Comparison of ENCODE assay signal across 8 cellular contexts in the genomic region with DNA sequence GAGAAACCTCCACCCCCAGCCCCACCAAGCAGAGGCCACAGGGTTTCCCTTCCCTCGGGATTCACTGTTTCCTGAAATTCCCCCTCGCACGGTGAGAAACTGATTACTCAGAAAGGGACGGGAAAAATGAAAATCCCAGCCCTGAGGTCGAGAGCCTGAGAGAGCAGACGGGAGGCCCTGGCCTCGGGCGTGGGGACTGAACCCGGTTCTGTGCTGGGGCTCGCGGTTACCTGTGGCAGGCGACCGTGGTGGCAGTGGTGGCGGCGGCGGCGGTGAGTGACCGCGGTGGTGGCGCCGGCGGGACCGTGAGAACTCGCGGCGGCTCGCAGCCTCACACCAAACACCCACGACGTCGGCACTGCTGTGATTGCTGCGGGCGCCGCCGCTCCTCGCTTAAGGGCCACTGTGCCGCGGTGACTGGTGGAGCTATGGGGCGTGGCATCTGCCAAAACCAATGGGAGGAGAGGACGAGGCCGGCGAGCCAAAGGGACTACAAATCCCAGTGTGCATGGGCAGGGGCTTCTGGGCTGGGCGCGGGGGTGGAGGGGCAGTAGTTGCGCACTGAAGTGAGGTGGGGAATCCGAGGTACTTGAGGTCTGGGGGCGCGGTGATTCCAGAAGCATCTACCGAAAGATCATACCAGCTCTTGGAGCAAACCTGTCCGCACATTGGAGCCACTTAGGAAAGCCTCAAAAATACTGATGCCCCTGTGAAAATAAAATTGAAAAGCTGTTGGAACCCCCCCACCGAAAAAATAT. TPM values are rescaled to one million over a fixed set of nuclear protein-coding genes. Genes with fewer than 3 reads are reported as not detected.
A peak's percentile ranks its signal among the peaks of the same experiment; 100 is the strongest.
DNase-seq lines count a peak whose midpoint lies in the region; ATAC-seq and TF ChIP-seq lines count a peak whose summit lies in the region.

A gene (minus strand): TSS at position 369 of the 758 bp plus-strand sequence. CDS start 15,841 bp downstream, outside the sequence.

- H3K9me3 ChIP-seq in smooth muscle cell (replicated peaks; ENCODE audit: low read depth): no peaks in the 10 kb centered on the region

- peak within 1 kb of the TSS; percentile 82 for H3K4me3 ChIP-seq in smooth muscle cell

- H3K36me3 ChIP-seq in smooth muscle cell (ENCODE audit: low read depth): no peaks in the 10 kb centered on the region

- no peak for TF ChIP-seq CTCF in smooth muscle cell (IDR thresholded peaks at IDR 0.05; ENCODE audit: borderline replicate concordance, insufficient read depth, poor library complexity, severe bottlenecking)

- peak within 1 kb of the TSS; percentile 80 for H3K4me3 Mint-ChIP-seq in central memory CD8-positive, alpha-beta T cell
- H3K4me3 Mint-ChIP-seq in immature natural killer cell: peak within 1 kb of the TSS; percentile 57 to 84 (median 66)

- WGBS in smooth muscle cell (ENCODE audit: low lambda C conversion rate): 1% methylated on average over 49 of the region's 50 CpGs

- H3K27me3 ChIP-seq in smooth muscle cell (ENCODE audit: low read depth): no peaks in the 10 kb centered on the region

- DNase-seq in NCI-H2081 treated with DMSO at 0.1 percent for 48 hours (lab: John Stamatoyannopoulos, UW) (peak; percentile 91), immature natural killer cell (peak; percentile 76 to 80 (median 79)), smooth muscle cell (lab: John Stamatoyannopoulos, UW; ENCODE audit: unreplicated experiment) (peak; percentile 69), OCI-M1 (lab: John Stamatoyannopoulos, UW) (no peak)
- DNase-seq in central memory CD8-positive, alpha-beta T cell (ENCODE audit: low spot score in 2 of 2): peak; percentile 51 to 61

- H3K4me1 ChIP-seq in smooth muscle cell (ENCODE audit: low read depth): peaks cover 7% of the 10 kb centered on the region

- peak within 1 kb of the TSS; percentile 87 for H2AFZ ChIP-seq in smooth muscle cell (ENCODE audit: low read depth)

- peak within 1 kb of the TSS; percentile 89 for H3K27ac ChIP-seq in smooth muscle cell (ENCODE audit: low read depth)

- peaks cover 15% of the 10 kb centered on the region for H3K36me3 Mint-ChIP-seq in central memory CD8-positive, alpha-beta T cell (ENCODE audit: insufficient read depth)
- no peaks in the 10 kb centered on the region for H3K36me3 Mint-ChIP-seq in immature natural killer cell

- H3K4me1 Mint-ChIP-seq in central memory CD8-positive, alpha-beta T cell: peaks cover 50% of the 10 kb centered on the region
- peaks cover 44 to 51% of the 10 kb centered on the region in 2 donors for H3K4me1 Mint-ChIP-seq in immature natural killer cell

- TF ChIP-seq POLR2A in GM15510 (IDR thresholded peaks at IDR 0.05; ENCODE audit: borderline replicate concordance, extremely low read depth, insufficient read length): peak; percentile 92

- H3K27ac Mint-ChIP-seq in central memory CD8-positive, alpha-beta T cell (ENCODE audit: low read depth): peak within 1 kb of the TSS; percentile 72
- peak within 1 kb of the TSS; percentile 18 to 83 (median 59) for H3K27ac Mint-ChIP-seq in immature natural killer cell

- peak within 1 kb of the TSS; percentile 92 for H3K4me2 ChIP-seq in smooth muscle cell

- H3F3A ChIP-seq in smooth muscle cell (ENCODE audit: low read depth): no peaks in the 10 kb centered on the region

- H3K79me2 ChIP-seq in smooth muscle cell (ENCODE audit: low read depth): peaks cover 8% of the 10 kb centered on the region

- ATAC-seq in HG02840 (IDR thresholded peaks at IDR 0.05; ENCODE audit: low FRiP score, unreplicated experiment): peak; percentile 65
- peak; percentile 98 for ATAC-seq in activated CD4-positive, CD25-positive, alpha-beta regulatory T cell treated with anti-CD3 and anti-CD28 coated beads, Interleukin-2, amount 50 U/mL, for 24 hours
- ATAC-seq in central memory CD8-positive, alpha-beta T cell (replicated peaks; ENCODE audit: extremely low read depth, poor library complexity, severe bottlenecking): peak; percentile 87

- peaks cover 61% of the 10 kb centered on the region for H3K27me3 Mint-ChIP-seq in central memory CD8-positive, alpha-beta T cell
- peaks cover 35 to 61% (median 47%) of the 10 kb centered on the region in 3 donors for H3K27me3 Mint-ChIP-seq in immature natural killer cell (ENCODE audit: low read depth in 3 of 3)

- peaks cover 27% of the 10 kb centered on the region for H4K20me1 ChIP-seq in smooth muscle cell (ENCODE audit: low read depth)

- peak within 1 kb of the TSS; percentile 87 for H3K9ac ChIP-seq in smooth muscle cell (ENCODE audit: low read depth)

- no peaks in the 10 kb centered on the region for H3K9me3 Mint-ChIP-seq in central memory CD8-positive, alpha-beta T cell
- H3K9me3 Mint-ChIP-seq in immature natural killer cell: peaks cover 0 to 2% (median 0%) of the 10 kb centered on the region in 6 donors

RNA-seq across cellular contexts. Expression of the gene that starts here (rescaled TPM):
- polyA plus RNA-seq in immature natural killer cell (1 to 10 TPM; 1.7 to 7.4 (median 2.9) TPM), smooth muscle cell (111 and 133 TPM in 2 replicates)
- 110 and 124 TPM in 2 replicates for total RNA-seq in smooth muscle cell

Comparison
In these comparisons a context has a peak if more than half of its experiments do, and no peak if none do; other contexts are left out.
1. RNA of the gene that starts here (polyA plus RNA-seq): 111 to 133 TPM in smooth muscle cell; 1.7 to 7.4 TPM in immature natural killer cell; every median in the first group is over 10 times any median in the second.
2. Peak in every context shown above with its lines, with median percentiles within 50 percentile points of each other: ATAC-seq.